In the genomic region with DNA sequence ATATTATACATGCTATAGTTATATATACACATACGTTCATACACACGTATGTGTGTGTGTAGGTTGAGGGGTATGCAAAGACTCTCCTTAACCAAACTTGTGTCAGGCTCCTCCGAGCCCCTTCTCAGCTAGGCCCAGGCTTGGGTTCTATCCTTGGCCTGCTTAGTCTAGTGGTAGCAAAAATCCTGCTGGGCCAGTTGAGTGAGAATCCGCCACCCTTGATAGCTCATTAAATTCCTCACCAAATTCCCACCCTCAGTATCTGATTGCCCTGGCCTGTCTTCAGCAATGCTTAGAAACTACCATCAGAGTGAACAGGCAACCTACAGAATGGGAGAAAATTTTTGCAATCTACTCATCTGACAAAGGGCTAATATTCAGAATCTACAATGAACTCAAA, we compare ENCODE assay signal across 32 cellular contexts.
"Had no signal": no experiment of that assay in that cellular context is flagged by ENCODE, and none has a peak within 500 bp of the region (broad histone marks: within the 10 kb centered on the region; RNA-seq: fewer than 3 reads in every experiment).

No MANE protein-coding gene starts in this region.

- H3K27me3 ChIP-seq: adrenal gland, body of pancreas, brain microvascular endothelial cell had no signal

- H3K36me3 ChIP-seq: adrenal gland, brain microvascular endothelial cell, breast epithelium had no signal

- DNase-seq: activated B cell treated with CpG ODN at 0.5 μM for 24 hours; activated CD4-positive, alpha-beta memory T cell treated with anti-CD3 and anti-CD28 coated beads for 36 hours; activated CD4-positive, alpha-beta T cell treated with anti-CD3 and anti-CD28 coated beads for 4 hours; activated CD4-positive, alpha-beta T cell treated with anti-CD3 and anti-CD28 coated beads, Interleukin-2, amount 10 ng/mL, durations not matched to agents 24 days and 14 days; activated CD4-positive, alpha-beta T cell treated with anti-CD3 and anti-CD28 coated beads, Interleukin-2, amount 50 U/mL, for 1 hour; activated CD4-positive, alpha-beta T cell treated with anti-CD3 and anti-CD28 coated beads, Interleukin-2, amount 50 U/mL, for 4 hours; activated CD4-positive, CD25-positive, alpha-beta regulatory T cell treated with anti-CD3 and anti-CD28 coated beads, Interleukin-2, amount 50 U/mL, for 72 hours; activated CD8-positive, alpha-beta memory T cell treated with anti-CD3 and anti-CD28 coated beads, Interleukin-2, amount 50 U/mL, for 4 hours; activated CD8-positive, alpha-beta T cell treated with anti-CD3 and anti-CD28 coated beads for 36 hours; activated effector memory CD4-positive, alpha-beta T cell treated with anti-CD3 and anti-CD28 coated beads, Interleukin-2, amount 50 U/mL, for 16 hours; activated gamma-delta T cell treated with Interleukin-2 at 50 U/mL for 16 hours; activated naive CD4-positive, alpha-beta T cell; activated naive CD4-positive, alpha-beta T cell treated with anti-CD3 and anti-CD28 coated beads for 36 hours; activated naive CD4-positive, alpha-beta T cell treated with anti-CD3 and anti-CD28 coated beads, Interleukin-2, amount 50 U/mL, for 16 hours; activated naive CD8-positive, alpha-beta T cell treated with anti-CD3 and anti-CD28 coated beads for 36 hours; activated T-cell treated with anti-CD3 and anti-CD28 coated beads for 4 hours; activated T-cell treated with anti-CD3 and anti-CD28 coated beads, Interleukin-2, amount 50 U/mL, for 1 hour; activated T-cell treated with anti-CD3 and anti-CD28 coated beads, Interleukin-2, amount 50 U/mL, for 4 hours; activated T-cell treated with anti-CD3 and anti-CD28 coated beads, Interleukin-2, amount 50 U/mL, for 72 hours; adrenal gland; amniotic stem cell; aorta; body of pancreas; brain microvascular endothelial cell; central memory CD4-positive, alpha-beta T cell; T-helper 1 cell; T-helper 2 cell; T-helper 9 cell had no signal

- ATAC-seq: activated CD8-positive, alpha-beta T cell treated with anti-CD3 and anti-CD28 coated beads for 36 hours; activated naive CD4-positive, alpha-beta T cell treated with anti-CD3 and anti-CD28 coated beads, Interleukin-2, amount 50 U/mL, for 72 hours; activated T-cell treated with anti-CD3 and anti-CD28 coated beads, Interleukin-2, amount 50 U/mL, for 4 hours; activated T-cell treated with anti-CD3 and anti-CD28 coated beads, Interleukin-2, amount 50 U/mL, for 72 hours; activated T-helper 17 cell treated with anti-CD3 and anti-CD28 coated beads, Interleukin-2, amount 50 U/mL, for 72 hours; body of pancreas had no signal

- H3K4me3 ChIP-seq: adrenal gland, body of pancreas, breast epithelium had no signal

- H3K4me1 ChIP-seq: adrenal gland, body of pancreas, breast epithelium had no signal

- H3K27ac ChIP-seq: adrenal gland, body of pancreas, brain microvascular endothelial cell, breast epithelium, VCaP had no signal

- H3K9me3 ChIP-seq: adrenal gland, body of pancreas had no signal
